Comparison of ENCODE assay signal across 8 cellular contexts in genomic region chr2:148813603-148814065, GRCh38.
DNase-seq lines count a peak whose midpoint lies in the region; ATAC-seq, FAIRE-seq and TF ChIP-seq lines count a peak whose summit lies in the region.

No MANE protein-coding gene starts in this region.

- H3K9ac ChIP-seq in K562 (ENCODE audit: insufficient read depth in 1 of 2, low read depth in 2 of 2, low read length in 2 of 2): no peak overlapping the region

- 5% methylated on average over 11 of the region's 11 CpGs for WGBS in K562 (ENCODE audit: insufficient coverage, low coverage, missing lambda C conversion rate)

- H2AFZ ChIP-seq in K562 (ENCODE audit: low read depth, low read length): no peak overlapping the region; the same call in 1 of the 2 replicates

- ATAC-seq in GM18498 (IDR thresholded peaks at IDR 0.05; ENCODE audit: unreplicated experiment) (peak; percentile 99), HG02571 (IDR thresholded peaks at IDR 0.05; ENCODE audit: unreplicated experiment) (peak; percentile 99), Panc1 (no peak), K562 (peak; percentile 93)

- no peaks in the 10 kb centered on the region for H3K9me3 ChIP-seq in Panc1 (ENCODE audit: control insufficient read depth, insufficient read depth, low read depth, low read length)
- no peaks in the 10 kb centered on the region for H3K9me3 ChIP-seq in K562 (replicated peaks; ENCODE audit: control insufficient read depth, insufficient read depth, low read depth, low read length)

- in situ Hi-C loops in Panc1 (cut with HindIII; ENCODE audit: low pct_unique_long_range_greater_than_20kb, low sequenced_read_pairs): no loop called here
- in situ Hi-C loops in K562 (cut with MboI): no loop called here

- POLR2A ChIA-PET in Panc1 (lab: Charles Lee) (no interaction called here), K562 (lab: Yijun Ruan, JAX) (interaction anchor here (1.4 kb wide), 1 partner anchor 19 kb away, joined by 6 read pairs; no protein-coding TSS in a partner anchor), HEK293T (lab: Yijun Ruan, JAX) (no interaction called here)

- peak; percentile 26; the same call in 1 of the 2 replicates for TF ChIP-seq CTCF in Panc1 (IDR thresholded peaks at IDR 0.05)
- TF ChIP-seq CTCF in K562 (IDR thresholded peaks at IDR 0.05 in 2 of 3, conservative IDR thresholded peaks at IDR 0.05 in 1 of 3; ENCODE audit: insufficient read depth in 2 of 3, low read depth in 1 of 3, low read length in 3 of 3): peak; percentile 41 to 65 (median 58)
- no peak for TF ChIP-seq CTCF in coronary artery (IDR thresholded peaks at IDR 0.05)

- peaks cover 46% of the 10 kb centered on the region for H3K4me1 ChIP-seq in Panc1 (ENCODE audit: control insufficient read depth, insufficient read depth, low read length)
- no peaks in the 10 kb centered on the region; a peak in 1 of 5 replicates for H3K4me1 ChIP-seq in K562 (replicated peaks in 1 of 2; ENCODE audit: control insufficient read depth in 2 of 2, insufficient read depth in 2 of 2, low read length in 2 of 2)

- CTCF ChIA-PET in Panc1 (lab: Charles Lee): no interaction called here
- CTCF ChIA-PET in K562 (lab: Yijun Ruan, JAX; ENCODE audit: low intra/inter-chr PET ratio): no interaction called here
- CTCF ChIA-PET in HEK293T (lab: Yijun Ruan, JAX): no interaction called here

- H4K20me1 ChIP-seq in K562 (replicated peaks; ENCODE audit: control insufficient read depth, insufficient read depth, low read length): no peaks in the 10 kb centered on the region; the same call in 1 of the 2 replicates

- H3K27ac ChIP-seq in Panc1 (ENCODE audit: low read length) (peak overlapping the region; percentile 63), K562 (ENCODE audit: extremely low read depth, low read depth, low read length) (no peak overlapping the region), coronary artery (no peak overlapping the region)

- H3K4me2 ChIP-seq in K562 (ENCODE audit: insufficient read depth, low read length): no peak overlapping the region

- intact Hi-C loops in Panc1 (cut with micrococcal nuclease; ENCODE audit: unreplicated experiment) (no loop called here), K562 (cut with micrococcal nuclease) (loop anchor here (5.0 kb wide), 1 partner anchor 171 kb away; the partner anchor contains the start of gene EPC2)

- BruUV-seq in Panc1 (replicated peaks; lab: Mats Ljungman, UMichigan): no TSS peak
- BruUV-seq in K562 (replicated peaks; lab: Mats Ljungman, UMichigan): no TSS peak

- no peak for TF ChIP-seq EP300 in K562 (IDR thresholded peaks at IDR 0.05; ENCODE audit: low read length)

- H3K36me3 ChIP-seq in Panc1 (ENCODE audit: control insufficient read depth, insufficient read depth, low read length) (no peaks in the 10 kb centered on the region), K562 (ENCODE audit: control insufficient read depth, insufficient read depth, low read length) (no peaks in the 10 kb centered on the region)

- FAIRE-seq in K562 (lab: Jason Lieb, UNC): no peak

- no peaks in the 10 kb centered on the region for H3K9me1 ChIP-seq in K562 (ENCODE audit: control insufficient read depth, insufficient read depth, low read length)

- H3K27me3 ChIP-seq in Panc1 (ENCODE audit: control insufficient read depth, insufficient read depth, low read length): no peaks in the 10 kb centered on the region; the same call in 1 of the 2 replicates
- peaks cover 9 to 45% of the 10 kb centered on the region in 2 experiments; a peak in 2 of 5 replicates for H3K27me3 ChIP-seq in K562 (ENCODE audit: control insufficient read depth in 2 of 2, insufficient read depth in 2 of 2, low read length in 2 of 2)

- no peak for TF ChIP-seq POLR2A in K562 (conservative IDR thresholded peaks at IDR 0.05)

- H3K4me3 ChIP-seq in Panc1 (ENCODE audit: low read depth in 2 of 2, low read length in 2 of 2) (no peak overlapping the region), K562 (no peak overlapping the region), coronary artery (no peak overlapping the region)

- DNase-seq in Panc1 (ENCODE audit: low read depth, low spot score) (no peak), K562 (ENCODE audit: extremely low read depth in 1 of 4, low spot score in 3 of 4) (peak; percentile 49 to 64 (median 50)), NCI-H1105 (lab: John Stamatoyannopoulos, UW) (no peak), HEK293T (ENCODE audit: extremely low spot score) (no peak), coronary artery (ENCODE audit: low spot score) (no peak)
- DNase-seq in stimulated activated CD8-positive, alpha-beta memory T cell treated with anti-CD3 and anti-CD28 coated beads, Interleukin-15, amount 100 ng/mL, for 1 hour (ENCODE audit: low read depth): peak; percentile 34

- H3K79me2 ChIP-seq in K562 (ENCODE audit: control insufficient read depth, insufficient read depth, low read length): no peaks in the 10 kb centered on the region

- no peak for TF ChIP-seq RAD21 in K562 (CRISPR knock-in tag; conservative IDR thresholded peaks at IDR 0.05 in 1 of 2, IDR thresholded peaks at IDR 0.05 in 1 of 2)

TF ChIP-seq in K562, 482 proteins besides CTCF, POLR2A, EP300 and RAD21 (continues in another document):
- TF ChIP-seq, protein P1, sequence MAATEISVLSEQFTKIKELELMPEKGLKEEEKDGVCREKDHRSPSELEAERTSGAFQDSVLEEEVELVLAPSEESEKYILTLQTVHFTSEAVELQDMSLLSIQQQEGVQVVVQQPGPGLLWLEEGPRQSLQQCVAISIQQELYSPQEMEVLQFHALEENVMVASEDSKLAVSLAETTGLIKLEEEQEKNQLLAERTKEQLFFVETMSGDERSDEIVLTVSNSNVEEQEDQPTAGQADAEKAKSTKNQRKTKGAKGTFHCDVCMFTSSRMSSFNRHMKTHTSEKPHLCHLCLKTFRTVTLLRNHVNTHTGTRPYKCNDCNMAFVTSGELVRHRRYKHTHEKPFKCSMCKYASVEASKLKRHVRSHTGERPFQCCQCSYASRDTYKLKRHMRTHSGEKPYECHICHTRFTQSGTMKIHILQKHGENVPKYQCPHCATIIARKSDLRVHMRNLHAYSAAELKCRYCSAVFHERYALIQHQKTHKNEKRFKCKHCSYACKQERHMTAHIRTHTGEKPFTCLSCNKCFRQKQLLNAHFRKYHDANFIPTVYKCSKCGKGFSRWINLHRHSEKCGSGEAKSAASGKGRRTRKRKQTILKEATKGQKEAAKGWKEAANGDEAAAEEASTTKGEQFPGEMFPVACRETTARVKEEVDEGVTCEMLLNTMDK (IDR thresholded peaks at IDR 0.05; ENCODE audit: borderline replicate concordance, insufficient read depth, low read depth, low read length, poor library complexity, severe bottlenecking): peak; percentile 40
- TF ChIP-seq YY1 (IDR thresholded peaks at IDR 0.05; ENCODE audit: borderline replicate concordance in 1 of 3, control insufficient read depth in 1 of 3, extremely low read depth in 1 of 3, insufficient read depth in 3 of 3, insufficient read length in 1 of 3, insufficient replicate concordance in 2 of 3, low read depth in 1 of 3, low read length in 2 of 3): peak in 1 of 3 experiments; percentile 29
- no peak for TF ChIP-seq MCM2 (IDR thresholded peaks at IDR 0.05; ENCODE audit: low read depth)
- TF ChIP-seq ZNF785 (CRISPR knock-in tag; IDR thresholded peaks at IDR 0.05): no peak
- no peak for TF ChIP-seq PHF8 (IDR thresholded peaks at IDR 0.05; ENCODE audit: borderline replicate concordance, low read length)

TF ChIP-seq in HEK293T, 16 proteins besides CTCF, POLR2A, EP300 and RAD21:
- TF ChIP-seq FOXK2 (IDR thresholded peaks at IDR 0.05): no peak
TF ChIP-seq in HEK293T: peak in this region for 0.

Comparison
In these comparisons a context has a peak if more than half of its experiments do, and no peak if none do; other contexts are left out.
1. DNase-seq: peak in K562 (4 of 4) and stimulated activated CD8-positive, alpha-beta memory T cell treated with anti-CD3 and anti-CD28 coated beads, Interleukin-15, amount 100 ng/mL, for 1 hour (single experiment); none in Panc1 (single experiment), NCI-H1105 (single experiment), HEK293T (single experiment) and coronary artery (single experiment).